ENCODE assay signal across 35 cellular contexts in the genomic region with DNA sequence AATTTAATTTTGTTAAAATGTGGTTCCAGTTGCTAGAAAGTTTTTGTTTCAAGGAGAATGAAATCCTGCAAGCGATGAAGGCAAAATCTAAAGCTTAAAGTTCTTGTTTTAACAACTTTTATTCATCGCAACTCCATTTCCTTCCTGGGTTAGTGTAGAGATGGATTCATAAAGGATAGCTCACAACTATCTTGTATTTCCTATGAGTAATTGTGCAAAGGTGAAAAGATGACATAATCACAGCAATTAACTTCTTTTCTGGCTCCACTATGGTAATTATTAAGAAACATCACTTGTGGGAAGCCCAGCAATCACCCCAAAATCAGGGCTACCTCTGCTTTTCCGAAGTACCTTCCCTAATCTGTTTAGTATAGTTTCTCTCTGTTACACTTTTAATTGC.
"Had no signal": no experiment of that assay in that cellular context is flagged by ENCODE, and none has a peak within 500 bp of the region (broad histone marks: within the 10 kb centered on the region; RNA-seq: fewer than 3 reads in every experiment).

No MANE protein-coding gene starts in this region.

- H3K36me3 Mint-ChIP-seq: activated CD4-positive, alpha-beta memory T cell treated with anti-CD3 and anti-CD28 coated beads for 36 hours; activated naive CD4-positive, alpha-beta T cell treated with anti-CD3 and anti-CD28 coated beads, Interleukin-2, amount 10 ng/mL, durations not matched to agents 7 days and 5 days; activated naive CD8-positive, alpha-beta T cell; brain had no signal

- H3K4me2 ChIP-seq: PC-9 had no signal

- H3K4me3 ChIP-seq: MG63, PC-9 had no signal

- H3K36me3 ChIP-seq: MG63 had no signal

- H3K27ac ChIP-seq: PC-9, RWPE1, VCaP had no signal

- H3K27ac Mint-ChIP-seq: activated B cell treated with CpG ODN at 0.5 μM for 24 hours; activated CD4-positive, alpha-beta memory T cell treated with anti-CD3 and anti-CD28 coated beads for 36 hours; activated naive CD4-positive, alpha-beta T cell treated with anti-CD3 and anti-CD28 coated beads, Interleukin-2, amount 10 ng/mL, durations not matched to agents 7 days and 5 days; activated naive CD8-positive, alpha-beta T cell; activated naive CD8-positive, alpha-beta T cell treated with anti-CD3 and anti-CD28 coated beads, Interleukin-2, amount 50 U/mL, for 24 hours; activated T-helper 1 cell treated with anti-CD3 and anti-CD28 coated beads, Interleukin-12 subunit alpha, Interleukin-12 subunit beta, Interleukin-2, Interleukin-4 antibody, amounts not matched to agents 30 ng/mL and 10 ng/mL and 1 ng/mL, durations not matched to agents 14 hours and 24 hours and 36 hours had no signal

- DNase-seq: activated B cell treated with CpG ODN at 0.5 μM for 24 hours; activated CD4-positive, alpha-beta memory T cell treated with anti-CD3 and anti-CD28 coated beads for 36 hours; activated CD4-positive, alpha-beta T cell treated with anti-CD3 and anti-CD28 coated beads for 4 hours; activated CD4-positive, alpha-beta T cell treated with anti-CD3 and anti-CD28 coated beads, Interleukin-2, amount 50 U/mL, for 1 hour; activated CD4-positive, CD25-positive, alpha-beta regulatory T cell treated with anti-CD3 and anti-CD28 coated beads, Interleukin-2, amount 50 U/mL, for 72 hours; activated CD8-positive, alpha-beta memory T cell treated with anti-CD3 and anti-CD28 coated beads, Interleukin-2, amount 50 U/mL, for 4 hours; activated naive CD4-positive, alpha-beta T cell treated with anti-CD3 and anti-CD28 coated beads, Interleukin-2, amount 10 ng/mL, durations not matched to agents 7 days and 5 days; activated naive CD8-positive, alpha-beta T cell treated with anti-CD3 and anti-CD28 coated beads, Interleukin-2, amount 50 U/mL, for 24 hours; activated T-cell treated with anti-CD3 and anti-CD28 coated beads for 4 hours; activated T-cell treated with anti-CD3 and anti-CD28 coated beads, Interleukin-2, amount 50 U/mL, for 4 hours; anterior cingulate cortex; central memory CD4-positive, alpha-beta T cell; Kasumi-1; MG63; NCI-H1048; NCI-H1436; NCI-H1694; NCI-H1930; NCI-H2081 treated with DMSO at 0.1 percent for 48 hours; NCI-H226; NCI-H446 treated with DMSO at 0.1 percent for 48 hours; NCI-H69; NCI-H82; NK-92 treated with Interleukin-12 subunit alpha and Interleukin-12 subunit beta, amount 100 ng/mL, for 24 hours; PC-9; SIG-M5; SW 1271; T-helper 1 cell; T-helper 2 cell; T-helper 9 cell had no signal

- H2AFZ ChIP-seq: PC-9 had no signal

- H3K4me1 Mint-ChIP-seq: activated B cell treated with CpG ODN at 0.5 μM for 24 hours; activated naive CD4-positive, alpha-beta T cell treated with anti-CD3 and anti-CD28 coated beads, Interleukin-2, amount 10 ng/mL, durations not matched to agents 7 days and 5 days; activated naive CD8-positive, alpha-beta T cell treated with anti-CD3 and anti-CD28 coated beads, Interleukin-2, amount 50 U/mL, for 24 hours had no signal

- H3K9me3 ChIP-seq: MG63 had no signal

- H3K9me3 Mint-ChIP-seq: activated B cell treated with CpG ODN at 0.5 μM for 24 hours; activated CD4-positive, alpha-beta memory T cell treated with anti-CD3 and anti-CD28 coated beads for 36 hours; activated naive CD4-positive, alpha-beta T cell treated with anti-CD3 and anti-CD28 coated beads, Interleukin-2, amount 10 ng/mL, durations not matched to agents 7 days and 5 days; activated naive CD8-positive, alpha-beta T cell treated with anti-CD3 and anti-CD28 coated beads, Interleukin-2, amount 50 U/mL, for 24 hours; activated T-cell treated with anti-CD3 and anti-CD28 coated beads, Interleukin-2, amount 50 U/mL, for 4 hours; activated T-helper 1 cell treated with anti-CD3 and anti-CD28 coated beads, Interleukin-12 subunit alpha, Interleukin-12 subunit beta, Interleukin-2, Interleukin-4 antibody, amounts not matched to agents 30 ng/mL and 10 ng/mL and 1 ng/mL, durations not matched to agents 14 hours and 24 hours and 36 hours had no signal

- H3K27me3 Mint-ChIP-seq: activated naive CD4-positive, alpha-beta T cell treated with anti-CD3 and anti-CD28 coated beads, Interleukin-2, amount 10 ng/mL, durations not matched to agents 7 days and 5 days had no signal

- H3K4me3 Mint-ChIP-seq: activated B cell treated with CpG ODN at 0.5 μM for 24 hours; activated CD4-positive, alpha-beta memory T cell treated with anti-CD3 and anti-CD28 coated beads for 36 hours; activated naive CD4-positive, alpha-beta T cell treated with anti-CD3 and anti-CD28 coated beads, Interleukin-2, amount 10 ng/mL, durations not matched to agents 7 days and 5 days; activated naive CD8-positive, alpha-beta T cell; activated naive CD8-positive, alpha-beta T cell treated with anti-CD3 and anti-CD28 coated beads, Interleukin-2, amount 50 U/mL, for 24 hours; activated T-cell treated with anti-CD3 and anti-CD28 coated beads, Interleukin-2, amount 50 U/mL, for 4 hours; activated T-helper 1 cell treated with anti-CD3 and anti-CD28 coated beads, Interleukin-12 subunit alpha, Interleukin-12 subunit beta, Interleukin-2, Interleukin-4 antibody, amounts not matched to agents 30 ng/mL and 10 ng/mL and 1 ng/mL, durations not matched to agents 14 hours and 24 hours and 36 hours; brain had no signal
